Comparison of ENCODE assay signal across 1 cellular context in the genomic region with DNA sequence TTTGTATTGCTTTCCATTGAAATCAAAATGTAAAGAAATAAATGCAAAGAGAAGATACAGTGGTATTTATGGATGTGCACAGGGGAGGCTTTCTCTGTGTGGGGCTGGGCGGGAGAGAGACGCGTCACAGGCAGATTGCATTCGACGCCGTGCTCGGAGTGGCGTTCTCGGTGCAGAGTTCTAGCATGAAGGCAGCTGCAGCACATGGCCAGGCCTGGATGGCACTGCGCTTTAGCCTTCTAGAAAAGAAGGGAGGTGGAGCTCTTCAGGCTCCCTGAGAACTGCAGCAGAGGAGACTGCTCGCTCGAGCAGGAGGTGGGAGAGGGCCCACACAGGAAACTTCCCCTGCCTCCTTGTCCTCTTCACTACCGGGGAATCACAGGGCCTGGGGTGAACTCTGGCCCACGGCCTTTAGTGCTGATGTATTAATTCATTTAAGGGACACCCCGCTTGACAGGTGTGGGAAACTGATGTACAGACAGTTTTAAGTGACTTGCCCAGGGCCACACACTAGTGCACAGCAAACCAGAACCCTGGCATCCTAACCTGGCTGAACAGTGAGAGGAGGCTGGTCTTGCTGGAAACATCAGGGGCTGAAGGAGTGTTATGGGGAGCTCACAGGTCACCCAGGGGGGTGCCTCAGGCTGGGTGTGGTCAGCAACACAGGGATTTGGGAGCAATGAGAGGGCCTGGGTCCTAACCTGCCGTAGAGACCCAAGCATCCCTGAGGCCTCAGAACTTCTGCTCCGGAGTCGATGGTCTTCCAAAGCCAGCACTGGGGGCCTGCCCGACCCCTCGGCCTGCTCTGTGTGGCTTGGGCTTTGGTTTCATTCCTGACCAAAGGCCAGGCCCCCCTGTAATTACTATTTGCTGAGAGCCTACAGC.
TF ChIP-seq lines count a peak whose summit lies in the region.

No MANE protein-coding gene starts in this region.

TF ChIP-seq in H1, 55 proteins besides CTCF, POLR2A, EP300 and RAD21:
- no peak for TF ChIP-seq POLR2AphosphoS5 (IDR thresholded peaks at IDR 0.05; ENCODE audit: low read depth, low read length)
- TF ChIP-seq TCF12 (IDR thresholded peaks at IDR 0.05; ENCODE audit: low read depth, low read length), result no peak
- no peak for TF ChIP-seq NANOG (IDR thresholded peaks at IDR 0.05; ENCODE audit: insufficient read depth, low read depth, low read length, poor library complexity, severe bottlenecking)
- no peak for TF ChIP-seq TEAD4 (IDR thresholded peaks at IDR 0.05; ENCODE audit: low read depth, low read length)
- no peak for TF ChIP-seq SP1 (IDR thresholded peaks at IDR 0.05; ENCODE audit: low read depth, low read length)
- TF ChIP-seq NRF1 (IDR thresholded peaks at IDR 0.05; ENCODE audit: low read depth, low read length), result no peak
- TF ChIP-seq EZH2 (IDR thresholded peaks at IDR 0.05; ENCODE audit: low read depth, low read length, severe bottlenecking), result no peak
- no peak for TF ChIP-seq TAF1 (IDR thresholded peaks at IDR 0.05; ENCODE audit: low read depth, low read length)
- no peak for TF ChIP-seq CBX8 (IDR thresholded peaks at IDR 0.05; ENCODE audit: borderline replicate concordance, low read depth, low read length)
- TF ChIP-seq CTBP2 (IDR thresholded peaks at IDR 0.05; ENCODE audit: borderline replicate concordance, insufficient read depth, insufficient read length, low read length), result no peak
- no peak for TF ChIP-seq SP2 (IDR thresholded peaks at IDR 0.05; ENCODE audit: low read length)
- no peak for TF ChIP-seq KDM1A (IDR thresholded peaks at IDR 0.05; ENCODE audit: borderline replicate concordance, low read length)
- TF ChIP-seq YY1 (IDR thresholded peaks at IDR 0.05; ENCODE audit: low read depth, low read length), result no peak
- no peak for TF ChIP-seq GTF2F1 (IDR thresholded peaks at IDR 0.05; ENCODE audit: borderline replicate concordance, low read depth, low read length)
